In the genomic region with DNA sequence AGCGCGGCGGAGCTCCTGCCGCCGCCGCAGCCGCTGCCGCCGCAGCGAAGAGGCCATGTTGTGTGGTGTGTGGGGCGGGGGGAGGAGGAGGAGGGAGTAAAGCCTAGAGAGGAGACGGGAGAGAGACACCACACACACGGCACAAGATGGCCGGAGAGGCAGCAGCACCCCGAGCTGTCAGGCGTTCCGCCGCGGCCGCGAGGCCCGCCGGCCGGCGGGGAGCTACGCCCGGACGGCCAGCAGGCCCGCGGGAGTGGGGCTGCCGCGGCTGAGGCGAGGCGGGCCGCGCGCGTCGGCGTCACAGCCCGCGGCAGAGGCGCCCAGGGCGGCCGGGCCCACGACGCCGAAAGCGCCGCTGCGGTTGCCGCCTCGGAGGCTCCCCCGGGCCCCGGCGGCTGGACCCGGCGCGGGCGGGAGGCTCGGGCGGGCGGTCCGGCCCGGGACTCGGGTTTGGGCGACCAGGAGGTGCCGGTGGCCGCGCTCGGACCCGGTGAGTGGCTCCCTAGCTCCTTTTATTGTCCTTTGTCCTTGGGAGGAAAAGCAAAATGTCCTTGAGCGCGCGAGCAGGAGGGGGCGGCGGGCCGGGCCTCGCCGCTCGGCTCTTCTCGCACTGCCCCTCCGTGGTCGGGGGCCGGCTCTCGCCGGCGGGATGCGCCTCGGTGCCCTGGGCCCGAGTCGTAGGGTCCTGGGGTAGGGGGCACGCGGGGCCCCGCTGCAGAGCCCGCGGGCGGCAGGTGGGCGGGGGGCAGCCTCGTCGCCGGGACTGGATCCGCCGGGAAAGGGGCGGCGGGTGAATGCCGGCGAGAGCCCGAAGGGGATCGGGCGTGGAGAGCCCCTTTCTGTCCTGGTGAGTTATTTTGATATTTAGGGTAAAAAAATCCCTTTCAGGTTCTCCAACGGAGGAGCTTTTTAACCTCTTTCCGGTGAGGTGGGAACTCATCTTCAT, we compare ENCODE assay signal across 8 cellular contexts. TPM values are rescaled to one million over a fixed set of nuclear protein-coding genes. Genes with fewer than 3 reads are reported as not detected.
DNase-seq lines count a peak whose midpoint lies in the region; ATAC-seq, FAIRE-seq and TF ChIP-seq lines count a peak whose summit lies in the region.

No MANE protein-coding gene starts in this region.

- peaks cover 3 to 8% of the 10 kb centered on the region in 2 donors for H3K4me1 ChIP-seq in kidney (ENCODE audit: control insufficient read depth in 1 of 2, insufficient read depth in 1 of 2, low read depth in 1 of 2, low read length in 2 of 2)

- H3K27ac ChIP-seq in kidney (ENCODE audit: low read depth in 2 of 2, low read length in 2 of 2), result peak overlapping the region; percentile 97 to 99

- no peak for TF ChIP-seq CTCF in kidney (IDR thresholded peaks at IDR 0.05; ENCODE audit: borderline replicate concordance, extremely low read depth, insufficient read depth)

- no peaks in the 10 kb centered on the region for H3K9me3 ChIP-seq in kidney (ENCODE audit: control insufficient read depth in 1 of 2, low read length in 2 of 2)

- peak; percentile 57 for ATAC-seq in HG03025 (IDR thresholded peaks at IDR 0.05; ENCODE audit: low FRiP score, unreplicated experiment)

- DNase-seq in stimulated activated CD4-positive, alpha-beta T cell treated with anti-CD3 and anti-CD28 coated beads, Interleukin-12 subunit alpha, Interleukin-12 subunit beta, amount 100 ng/mL, for 4 hours, result peak; percentile 42
- DNase-seq in stimulated activated CD4-positive, alpha-beta T cell treated with anti-CD3 and anti-CD28 coated beads, Interleukin-2, amount 100 ng/mL, for 48 hours, result no peak
- peak; percentile 49 for DNase-seq in astrocyte of the hippocampus (ENCODE audit: low read depth, low spot score)
- DNase-seq in kidney, result peak; percentile 79
- peak in 2 of 3 experiments; percentile 8 to 44 for DNase-seq in stimulated activated CD4-positive, alpha-beta T cell treated with anti-CD3 and anti-CD28 coated beads, TNF-alpha, amount 100 ng/mL, for 4 hours (ENCODE audit: low read depth in 3 of 3)
- no peak for DNase-seq in MV-4-11 (lab: John Stamatoyannopoulos, UW)

- TF ChIP-seq POLR2A in Raji (IDR thresholded peaks at IDR 0.05; ENCODE audit: insufficient read depth, low read depth, low read length), result peak; percentile 61

- H3K9ac ChIP-seq in kidney (ENCODE audit: low read length in 2 of 2), result peak overlapping the region; percentile 88 to 97

- FAIRE-seq in kidney (lab: Jason Lieb, UNC), result no peak

- intact Hi-C loops in kidney (cut with DNase I), result no loop called here

- peak overlapping the region; percentile 78 to 83 for H3K4me3 ChIP-seq in kidney (ENCODE audit: low read length in 2 of 2)

- peaks cover 2 to 3% of the 10 kb centered on the region in 2 donors for H3K36me3 ChIP-seq in kidney (ENCODE audit: control insufficient read depth in 1 of 2, insufficient read depth in 2 of 2, low read length in 2 of 2)

RNA-seq across cellular contexts. Expression of a gene that starts 17.2 kb away (rescaled TPM):
- total RNA-seq in kidney, result 137 TPM
- 22.5 TPM for polyA plus RNA-seq in kidney (ENCODE audit: insufficient read depth, low read depth, low replicate concordance)

Comparison
In these comparisons a context has a peak if more than half of its experiments do, and no peak if none do; other contexts are left out.
1. DNase-seq: peak in stimulated activated CD4-positive, alpha-beta T cell treated with anti-CD3 and anti-CD28 coated beads, Interleukin-12 subunit alpha, Interleukin-12 subunit beta, amount 100 ng/mL, for 4 hours (single experiment), astrocyte of the hippocampus (single experiment), kidney (single experiment) and stimulated activated CD4-positive, alpha-beta T cell treated with anti-CD3 and anti-CD28 coated beads, TNF-alpha, amount 100 ng/mL, for 4 hours (2 of 3); none in stimulated activated CD4-positive, alpha-beta T cell treated with anti-CD3 and anti-CD28 coated beads, Interleukin-2, amount 100 ng/mL, for 48 hours (0 of 2) and MV-4-11 (single experiment).